In genomic region chr18:70151554-70152130, GRCh38 we compare ENCODE assay signal across 20 cellular contexts. TPM values are rescaled to one million over a fixed set of nuclear protein-coding genes. Genes with fewer than 3 reads are reported as not detected.
A peak's percentile ranks its signal among the peaks of the same experiment; 100 is the strongest.
DNase-seq lines count a peak whose midpoint lies in the region; ATAC-seq and TF ChIP-seq lines count a peak whose summit lies in the region.
"Had no signal": no experiment of that assay in that cellular context is flagged by ENCODE, and none has a peak within 500 bp of the region (broad histone marks: within the 10 kb centered on the region; RNA-seq: fewer than 3 reads in every experiment).

No MANE protein-coding gene starts in this region.

- H3K4me1 ChIP-seq in ascending aorta: no peaks in the 10 kb centered on the region
- H3K4me1 ChIP-seq: BE2C had no signal

- peaks cover 10 to 29% of the 10 kb centered on the region in 2 donors for H3K36me3 ChIP-seq in ascending aorta
- H3K36me3 ChIP-seq: BE2C had no signal

- intact Hi-C loops in ascending aorta (cut with DNase I): no loop called here

- H3K9me3 Mint-ChIP-seq in activated T-helper 17 cell treated with anti-CD3 and anti-CD28 coated beads, Interleukin-2, amount 50 U/mL, for 72 hours: no peaks in the 10 kb centered on the region
- H3K9me3 Mint-ChIP-seq: central memory CD8-positive, alpha-beta T cell; effector memory CD8-positive, alpha-beta T cell had no signal

- H3K36me3 Mint-ChIP-seq in activated T-helper 17 cell treated with anti-CD3 and anti-CD28 coated beads, Interleukin-2, amount 50 U/mL, for 72 hours (ENCODE audit: low read depth): peaks cover 52% of the 10 kb centered on the region

- no peak overlapping the region for H3K27ac Mint-ChIP-seq in activated T-helper 17 cell treated with anti-CD3 and anti-CD28 coated beads, Interleukin-2, amount 50 U/mL, for 72 hours
- H3K27ac Mint-ChIP-seq: activated CD8-positive, alpha-beta memory T cell treated with anti-CD3 and anti-CD28 coated beads, Interleukin-2, amount 10 ng/mL, durations not matched to agents 7 days and 5 days; effector memory CD8-positive, alpha-beta T cell had no signal

- no peak for ATAC-seq in activated T-helper 17 cell treated with anti-CD3 and anti-CD28 coated beads, Interleukin-2, amount 50 U/mL, for 72 hours (replicated peaks)
- ATAC-seq: activated CD8-positive, alpha-beta memory T cell treated with anti-CD3 and anti-CD28 coated beads, Interleukin-2, amount 10 ng/mL, durations not matched to agents 7 days and 5 days; effector memory CD8-positive, alpha-beta T cell had no signal

- no peaks in the 10 kb centered on the region for H3K27me3 Mint-ChIP-seq in activated T-helper 17 cell treated with anti-CD3 and anti-CD28 coated beads, Interleukin-2, amount 50 U/mL, for 72 hours
- H3K27me3 Mint-ChIP-seq: activated CD8-positive, alpha-beta memory T cell treated with anti-CD3 and anti-CD28 coated beads, Interleukin-2, amount 10 ng/mL, durations not matched to agents 7 days and 5 days; central memory CD8-positive, alpha-beta T cell; effector memory CD8-positive, alpha-beta T cell had no signal

- no peaks in the 10 kb centered on the region for H3K4me1 Mint-ChIP-seq in activated T-helper 17 cell treated with anti-CD3 and anti-CD28 coated beads, Interleukin-2, amount 50 U/mL, for 72 hours

- H3K9me3 ChIP-seq in ascending aorta: no peaks in the 10 kb centered on the region
- H3K9me3 ChIP-seq: BE2C, HAP-1, thoracic aorta had no signal

- no peak overlapping the region for H3K4me3 ChIP-seq in ascending aorta
- H3K4me3 ChIP-seq: HAP-1, thoracic aorta had no signal

- TF ChIP-seq CTCF in ascending aorta (IDR thresholded peaks at IDR 0.05): no peak

- H3K4me3 Mint-ChIP-seq in activated T-helper 17 cell treated with anti-CD3 and anti-CD28 coated beads, Interleukin-2, amount 50 U/mL, for 72 hours: no peak overlapping the region
- H3K4me3 Mint-ChIP-seq: activated CD8-positive, alpha-beta memory T cell treated with anti-CD3 and anti-CD28 coated beads, Interleukin-2, amount 10 ng/mL, durations not matched to agents 7 days and 5 days; central memory CD8-positive, alpha-beta T cell; effector memory CD8-positive, alpha-beta T cell had no signal

- H3K27ac ChIP-seq in ascending aorta: no peak overlapping the region
- H3K27ac ChIP-seq: 22Rv1, thoracic aorta had no signal

- DNase-seq in SIG-M5 treated with dmso at 0.1 percent for 504 hours (lab: John Stamatoyannopoulos, UW; ENCODE audit: unreplicated experiment): peak; percentile 45
- no peak for DNase-seq in SIG-M5 (lab: John Stamatoyannopoulos, UW)
- peak; percentile 18 for DNase-seq in KG1 (lab: John Stamatoyannopoulos, UW)
- peak; percentile 66 for DNase-seq in SKM-1 treated with dmso at 0.1 percent for 144 hours (lab: John Stamatoyannopoulos, UW; ENCODE audit: unreplicated experiment)
- DNase-seq in medulla oblongata (ENCODE audit: extremely low spot score): peak; percentile 36
- no peak for DNase-seq in cerebellar nuclear complex (lab: John Stamatoyannopoulos, UW)
- DNase-seq in ascending aorta (ENCODE audit: low spot score in 2 of 2): no peak
- DNase-seq: activated CD8-positive, alpha-beta memory T cell treated with anti-CD3 and anti-CD28 coated beads, Interleukin-2, amount 10 ng/mL, durations not matched to agents 7 days and 5 days; activated effector memory CD4-positive, alpha-beta T cell treated with anti-CD3 and anti-CD28 coated beads, Interleukin-2, amount 50 U/mL, for 16 hours; BE2C; DMS153; effector memory CD8-positive, alpha-beta T cell; NCI-H187; NK-92 treated with Interleukin-12 subunit alpha and Interleukin-12 subunit beta, amount 100 ng/mL, for 24 hours; SHP77 had no signal

- H3K27me3 ChIP-seq in ascending aorta: no peaks in the 10 kb centered on the region
- H3K27me3 ChIP-seq: BE2C had no signal

RNA-seq across cellular contexts. Expression of gene RTTN, which starts 53.8 kb away (rescaled TPM):
- 10 to 100 TPM; 36.4 to 45.6 TPM for total RNA-seq in activated T-helper 17 cell treated with anti-CD3 and anti-CD28 coated beads, Interleukin-2, amount 50 U/mL, for 72 hours
- 9.5 TPM for total RNA-seq in ascending aorta

Comparison
In these comparisons a context has a peak if more than half of its experiments do, and no peak if none do; other contexts are left out.
1. DNase-seq: peak in SIG-M5 treated with dmso at 0.1 percent for 504 hours (single experiment), KG1 (single experiment), SKM-1 treated with dmso at 0.1 percent for 144 hours (single experiment) and medulla oblongata (single experiment); none in SIG-M5 (single experiment), cerebellar nuclear complex (0 of 2) and ascending aorta (0 of 2).